ENCODE assay signal across 9 cellular contexts in genomic region chr17:4881761-4882555, GRCh38. TPM values are rescaled to one million over a fixed set of nuclear protein-coding genes. Genes with fewer than 3 reads are reported as not detected.
DNase-seq lines count a peak whose midpoint lies in the region; ATAC-seq, FAIRE-seq and TF ChIP-seq lines count a peak whose summit lies in the region.
"Had no signal": no experiment of that assay in that cellular context is flagged by ENCODE, and none has a peak within 500 bp of the region (broad histone marks: within the 10 kb centered on the region; RNA-seq: fewer than 3 reads in every experiment).

No MANE protein-coding gene starts in this region.

- H3K27me3 ChIP-seq in astrocyte (ENCODE audit: insufficient read depth, low read length), result no peaks in the 10 kb centered on the region

- H3K4me1 Mint-ChIP-seq in T-cell (peaks cover 0 to 2% (median 0%) of the 10 kb centered on the region in 3 donors), astrocyte (ENCODE audit: low read depth, unreplicated experiment) (no peaks in the 10 kb centered on the region)

- FAIRE-seq in HTR-8/SVneo (lab: Jason Lieb, UNC) (peak; percentile 16), astrocyte (lab: Jason Lieb, UNC) (no peak)

- no peaks in the 10 kb centered on the region for H3K9me3 ChIP-seq in astrocyte (ENCODE audit: insufficient read depth, low read depth, low read length)

- no peak overlapping the region for H2AFZ ChIP-seq in astrocyte (ENCODE audit: low read depth, low read length)

- DNase-seq in COLO668 (lab: John Stamatoyannopoulos, UW; ENCODE audit: unreplicated experiment), result peak; percentile 67
- peak; percentile 56 for DNase-seq in HTR-8/SVneo (ENCODE audit: insufficient read length, low spot score)
- peak in 33 of 34 experiments; percentile 30 to 74 (median 60) for DNase-seq in T-cell
- DNase-seq in astrocyte (ENCODE audit: low read depth), result no peak
- DNase-seq in hypothalamus (lab: John Stamatoyannopoulos, UW), result peak in 37 of 51 donors; percentile 15 to 79 (median 49)
- peak; percentile 37 to 61 for DNase-seq in stimulated activated CD4-positive, alpha-beta T cell treated with anti-CD3 and anti-CD28 coated beads, Interleukin-15, amount 100 ng/mL, for 1 hour (ENCODE audit: low read depth in 1 of 2, low spot score in 1 of 2)
- no peak for DNase-seq in HPDE6-E6E7 (ENCODE audit: extremely low spot score)

- no peak overlapping the region for H3K27ac ChIP-seq in astrocyte (ENCODE audit: low read depth, low read length)

- no peaks in the 10 kb centered on the region for H3K79me2 ChIP-seq in astrocyte (ENCODE audit: insufficient read depth, low read length)

- H3K9me3 Mint-ChIP-seq in T-cell, result no peaks in the 10 kb centered on the region
- no peaks in the 10 kb centered on the region for H3K9me3 Mint-ChIP-seq in astrocyte (ENCODE audit: unreplicated experiment)

- peaks cover 42% of the 10 kb centered on the region for H4K20me1 ChIP-seq in astrocyte (ENCODE audit: insufficient read depth, low read length)

- ATAC-seq in T-cell (replicated peaks in 1 of 4), result peak; percentile 79 to 96 (median 88)
- ATAC-seq in GM18520 (IDR thresholded peaks at IDR 0.05; ENCODE audit: unreplicated experiment), result no peak

- no peak overlapping the region for H3K4me3 ChIP-seq in astrocyte (ENCODE audit: insufficient read depth, low read depth, low read length)

- TF ChIP-seq CTCF in astrocyte (IDR thresholded peaks at IDR 0.05; ENCODE audit: insufficient read depth, low read depth, low read length), result peak; percentile 62

- H3K36me3 Mint-ChIP-seq in T-cell (peaks cover 25% of the 10 kb centered on the region), astrocyte (ENCODE audit: low read depth, unreplicated experiment) (peaks cover 17% of the 10 kb centered on the region)

- H3K27me3 Mint-ChIP-seq in T-cell (no peaks in the 10 kb centered on the region), astrocyte (ENCODE audit: low read depth, unreplicated experiment) (no peaks in the 10 kb centered on the region)

- H3K4me3 Mint-ChIP-seq in T-cell (no peak overlapping the region), astrocyte (ENCODE audit: unreplicated experiment) (peak overlapping the region; percentile 62)

- H3K36me3 ChIP-seq in astrocyte (ENCODE audit: insufficient read depth, low read length), result no peaks in the 10 kb centered on the region

- no peaks in the 10 kb centered on the region for H3K4me1 ChIP-seq in astrocyte (ENCODE audit: insufficient read depth, low read length)

- H3K4me2 ChIP-seq in astrocyte (ENCODE audit: low read length), result no peak overlapping the region

- H3K9ac ChIP-seq in astrocyte (ENCODE audit: low read length), result no peak overlapping the region

- POLR2A ChIA-PET in T-cell (lab: Charles Lee), result no interaction called here

- no peak overlapping the region for H3K27ac Mint-ChIP-seq in T-cell
- no peak overlapping the region for H3K27ac Mint-ChIP-seq in astrocyte (ENCODE audit: unreplicated experiment)

- CTCF ChIA-PET in T-cell (lab: Charles Lee), result interaction anchor here in 1 of 2 donors (1.6 kb wide), 1 partner anchor 150 kb away, joined by 6 read pairs; the partner anchor contains the start of gene MED11

RNA-seq across cellular contexts. Expression of gene C17orf107, which starts 17.4 kb away (rescaled TPM):
- 10 to 100 TPM in 2 of 5 donors, 1 to 10 TPM in 3; 3.1 to 41.1 (median 4.1) TPM for total RNA-seq in T-cell
- 2.2 and 3.9 TPM in 2 replicates for total RNA-seq in astrocyte

RNA-seq across cellular contexts. Expression of gene CHRNE, which starts 20.9 kb away (rescaled TPM):
- total RNA-seq in T-cell (1 to 10 TPM in 3 of 5 donors, under 1 TPM in 2; 0.73 to 3.5 (median 1.3) TPM), astrocyte (0.20 and 0.43 TPM in 2 replicates)

RNA-seq across cellular contexts. Expression of gene MINK1, which starts 48.8 kb away (rescaled TPM):
- total RNA-seq in T-cell, result 100 to 1,000 TPM; 156 to 189 (median 164) TPM
- total RNA-seq in astrocyte, result 51.3 and 63.2 TPM in 2 replicates

RNA-seq across cellular contexts. Expression of gene GP1BA, which starts 50.1 kb away (rescaled TPM):
- total RNA-seq in T-cell (under 1 TPM in 1 of 5 donors, not detected in 4; 0.40 TPM), astrocyte (0.09 TPM in 1 of 2 replicates, not detected in the other)
- total RNA-seq: subcutaneous adipose tissue had no signal

RNA-seq across cellular contexts. Expression of gene SLC25A11, which starts 57.9 kb away (rescaled TPM):
- total RNA-seq in T-cell (10 to 100 TPM; 30.9 to 51.6 (median 47.0) TPM), astrocyte (36.8 and 43.0 TPM in 2 replicates)

Comparison
In these comparisons a context has a peak if more than half of its experiments do, and no peak if none do; other contexts are left out.
1. DNase-seq: peak in COLO668 (single experiment), HTR-8/SVneo (single experiment), T-cell (33 of 34), hypothalamus (37 of 51) and stimulated activated CD4-positive, alpha-beta T cell treated with anti-CD3 and anti-CD28 coated beads, Interleukin-15, amount 100 ng/mL, for 1 hour (2 of 2); none in astrocyte (single experiment) and HPDE6-E6E7 (single experiment).